19 cellular contexts compared by ENCODE assay signal in genomic region chr12:109966531-109966930, GRCh38. TPM values are rescaled to one million over a fixed set of nuclear protein-coding genes. Genes with fewer than 3 reads are reported as not detected.
DNase-seq lines count a peak whose midpoint lies in the region; ATAC-seq and TF ChIP-seq lines count a peak whose summit lies in the region.
"Had no signal": no experiment of that assay in that cellular context is flagged by ENCODE, and none has a peak within 500 bp of the region (broad histone marks: within the 10 kb centered on the region; RNA-seq: fewer than 3 reads in every experiment).

No MANE protein-coding gene starts in this region.

- H3K4me3 ChIP-seq in CD8-positive, alpha-beta T cell (ENCODE audit: low read depth, low read length): no peak overlapping the region
- H3K4me3 ChIP-seq: BLaER1 treated with 17β-estradiol and CSF1 and Interleukin-3, amounts not matched to agents 10 nM and 100 nM had no signal

- H3K27me3 ChIP-seq in CD8-positive, alpha-beta T cell (ENCODE audit: insufficient read depth, low read length): no peaks in the 10 kb centered on the region
- no peaks in the 10 kb centered on the region for H3K27me3 ChIP-seq in foreskin keratinocyte
- H3K27me3 ChIP-seq: BLaER1 treated with 17β-estradiol and CSF1 and Interleukin-3, amounts not matched to agents 10 nM and 100 nM had no signal

- H3K4me1 ChIP-seq in CD8-positive, alpha-beta T cell (ENCODE audit: insufficient read depth, low read length): no peaks in the 10 kb centered on the region
- no peaks in the 10 kb centered on the region for H3K4me1 ChIP-seq in foreskin keratinocyte
- H3K4me1 ChIP-seq: Caco-2 had no signal

- no peak for TF ChIP-seq CTCF in activated CD8-positive, alpha-beta T cell treated with anti-CD3 and anti-CD28 coated beads for 36 hours (IDR thresholded peaks at IDR 0.05)
- TF ChIP-seq CTCF in C4-2B (conservative IDR thresholded peaks at IDR 0.05) (no peak), foreskin keratinocyte (conservative IDR thresholded peaks at IDR 0.05) (no peak)
- TF ChIP-seq CTCF in CD8-positive, alpha-beta T cell (IDR thresholded peaks at IDR 0.05): no peak

- POLR2A ChIA-PET in activated CD8-positive, alpha-beta T cell treated with anti-CD3 and anti-CD28 coated beads, Interleukin-2, amount 10 ng/mL, durations not matched to agents 7 days and 5 days (lab: Charles Lee): no interaction called here
- POLR2A ChIA-PET in activated CD8-positive, alpha-beta T cell treated with anti-CD3 and anti-CD28 coated beads for 36 hours (lab: Charles Lee): interaction anchor here (0.6 to 1.3 kb wide), 2 partner anchors 13 to 371 kb away, joined by 3 to 4 read pairs; no protein-coding TSS in a partner anchor
- POLR2A ChIA-PET in CD8-positive, alpha-beta T cell (lab: Charles Lee): no interaction called here

- no peak overlapping the region for H3K4me3 Mint-ChIP-seq in activated CD8-positive, alpha-beta T cell treated with anti-CD3 and anti-CD28 coated beads, Interleukin-2, amount 10 ng/mL, durations not matched to agents 7 days and 5 days
- H3K4me3 Mint-ChIP-seq in activated CD8-positive, alpha-beta T cell treated with anti-CD3 and anti-CD28 coated beads for 36 hours: no peak overlapping the region
- no peak overlapping the region for H3K4me3 Mint-ChIP-seq in CD8-positive, alpha-beta T cell
- no peak overlapping the region for H3K4me3 Mint-ChIP-seq in activated T-helper 1 cell treated with anti-CD3 and anti-CD28 coated beads, Interleukin-12 subunit alpha, Interleukin-12 subunit beta, Interleukin-2, Interleukin-4 antibody, amounts not matched to agents 30 ng/mL and 10 ng/mL and 1 ng/mL, durations not matched to agents 14 hours and 24 hours and 36 hours

- H3K36me3 Mint-ChIP-seq in activated CD8-positive, alpha-beta T cell treated with anti-CD3 and anti-CD28 coated beads, Interleukin-2, amount 10 ng/mL, durations not matched to agents 7 days and 5 days (ENCODE audit: low read depth): peaks cover 44% of the 10 kb centered on the region
- H3K36me3 Mint-ChIP-seq in activated CD8-positive, alpha-beta T cell treated with anti-CD3 and anti-CD28 coated beads for 36 hours (ENCODE audit: low read depth): peaks cover 36% of the 10 kb centered on the region
- H3K36me3 Mint-ChIP-seq in CD8-positive, alpha-beta T cell: peaks cover 77% of the 10 kb centered on the region
- peaks cover 44% of the 10 kb centered on the region for H3K36me3 Mint-ChIP-seq in activated T-helper 1 cell treated with anti-CD3 and anti-CD28 coated beads, Interleukin-12 subunit alpha, Interleukin-12 subunit beta, Interleukin-2, Interleukin-4 antibody, amounts not matched to agents 30 ng/mL and 10 ng/mL and 1 ng/mL, durations not matched to agents 14 hours and 24 hours and 36 hours (ENCODE audit: low read depth)

- peaks cover 39% of the 10 kb centered on the region for H3K36me3 ChIP-seq in CD8-positive, alpha-beta T cell (ENCODE audit: insufficient read depth, low read length)

- no peaks in the 10 kb centered on the region for H3K9me3 Mint-ChIP-seq in activated CD8-positive, alpha-beta T cell treated with anti-CD3 and anti-CD28 coated beads, Interleukin-2, amount 10 ng/mL, durations not matched to agents 7 days and 5 days (ENCODE audit: insufficient read depth)
- no peaks in the 10 kb centered on the region for H3K9me3 Mint-ChIP-seq in activated CD8-positive, alpha-beta T cell treated with anti-CD3 and anti-CD28 coated beads for 36 hours
- no peaks in the 10 kb centered on the region for H3K9me3 Mint-ChIP-seq in CD8-positive, alpha-beta T cell
- H3K9me3 Mint-ChIP-seq in activated T-helper 1 cell treated with anti-CD3 and anti-CD28 coated beads, Interleukin-12 subunit alpha, Interleukin-12 subunit beta, Interleukin-2, Interleukin-4 antibody, amounts not matched to agents 30 ng/mL and 10 ng/mL and 1 ng/mL, durations not matched to agents 14 hours and 24 hours and 36 hours: no peaks in the 10 kb centered on the region

- peak overlapping the region; percentile 61 for H3K27ac Mint-ChIP-seq in activated CD8-positive, alpha-beta T cell treated with anti-CD3 and anti-CD28 coated beads, Interleukin-2, amount 10 ng/mL, durations not matched to agents 7 days and 5 days
- no peak overlapping the region for H3K27ac Mint-ChIP-seq in activated CD8-positive, alpha-beta T cell treated with anti-CD3 and anti-CD28 coated beads for 36 hours
- H3K27ac Mint-ChIP-seq in CD8-positive, alpha-beta T cell: peak overlapping the region; percentile 74
- peak overlapping the region; percentile 75 for H3K27ac Mint-ChIP-seq in activated T-helper 1 cell treated with anti-CD3 and anti-CD28 coated beads, Interleukin-12 subunit alpha, Interleukin-12 subunit beta, Interleukin-2, Interleukin-4 antibody, amounts not matched to agents 30 ng/mL and 10 ng/mL and 1 ng/mL, durations not matched to agents 14 hours and 24 hours and 36 hours

- no peaks in the 10 kb centered on the region for H3K27me3 Mint-ChIP-seq in activated CD8-positive, alpha-beta T cell treated with anti-CD3 and anti-CD28 coated beads, Interleukin-2, amount 10 ng/mL, durations not matched to agents 7 days and 5 days (ENCODE audit: low read depth)
- H3K27me3 Mint-ChIP-seq in activated CD8-positive, alpha-beta T cell treated with anti-CD3 and anti-CD28 coated beads for 36 hours: no peaks in the 10 kb centered on the region
- H3K27me3 Mint-ChIP-seq in CD8-positive, alpha-beta T cell (ENCODE audit: low read depth): no peaks in the 10 kb centered on the region
- H3K27me3 Mint-ChIP-seq in activated T-helper 1 cell treated with anti-CD3 and anti-CD28 coated beads, Interleukin-12 subunit alpha, Interleukin-12 subunit beta, Interleukin-2, Interleukin-4 antibody, amounts not matched to agents 30 ng/mL and 10 ng/mL and 1 ng/mL, durations not matched to agents 14 hours and 24 hours and 36 hours (ENCODE audit: insufficient read depth): no peaks in the 10 kb centered on the region

- ATAC-seq in activated CD8-positive, alpha-beta T cell treated with anti-CD3 and anti-CD28 coated beads, Interleukin-2, amount 10 ng/mL, durations not matched to agents 7 days and 5 days: no peak
- no peak for ATAC-seq in activated CD8-positive, alpha-beta T cell treated with anti-CD3 and anti-CD28 coated beads for 36 hours
- ATAC-seq in CD8-positive, alpha-beta T cell: no peak
- no peak for ATAC-seq in stimulated activated naive CD8-positive, alpha-beta T cell treated with anti-CD3 and anti-CD28 coated beads, Interleukin-15, Interleukin-2, amounts not matched to agents 100 U/mL and 50 U/mL, for 24 hours
- no peak for ATAC-seq in foreskin keratinocyte

- no peak for DNase-seq in activated CD8-positive, alpha-beta T cell treated with anti-CD3 and anti-CD28 coated beads, Interleukin-2, amount 10 ng/mL, durations not matched to agents 7 days and 5 days
- no peak for DNase-seq in activated CD8-positive, alpha-beta T cell treated with anti-CD3 and anti-CD28 coated beads for 36 hours
- DNase-seq in CD8-positive, alpha-beta T cell: no peak
- no peak for DNase-seq in activated T-helper 1 cell treated with anti-CD3 and anti-CD28 coated beads, Interleukin-12 subunit alpha, Interleukin-12 subunit beta, Interleukin-2, Interleukin-4 antibody, amounts not matched to agents 30 ng/mL and 10 ng/mL and 1 ng/mL, durations not matched to agents 14 hours and 24 hours and 36 hours (ENCODE audit: low spot score)
- no peak for DNase-seq in stimulated activated naive CD8-positive, alpha-beta T cell treated with anti-CD3 and anti-CD28 coated beads, Interleukin-15, Interleukin-2, amounts not matched to agents 100 U/mL and 50 U/mL, for 24 hours
- DNase-seq in foreskin keratinocyte: no peak
- no peak for DNase-seq in COLO668 (lab: John Stamatoyannopoulos, UW; ENCODE audit: unreplicated experiment)
- DNase-seq: Caco-2, IMR-90, Karpas-422, NCI-H1417 treated with DMSO at 0.1 percent for 48 hours, NCI-H1930, NCI-H226, NCI-H524, NCI-H82, RPMI8226, SHP77 treated with DMSO at 0.1 percent for 48 hours had no signal

- no peaks in the 10 kb centered on the region for H3K9me3 ChIP-seq in CD8-positive, alpha-beta T cell (ENCODE audit: low read length)
- H3K9me3 ChIP-seq: BLaER1 treated with 17β-estradiol and CSF1 and Interleukin-3, amounts not matched to agents 10 nM and 100 nM; Caco-2 had no signal

- intact Hi-C loops in activated CD8-positive, alpha-beta T cell treated with anti-CD3 and anti-CD28 coated beads for 36 hours (cut with micrococcal nuclease): no loop called here
- intact Hi-C loops in CD8-positive, alpha-beta T cell (cut with DNase I, micrococcal nuclease): no loop called here
- intact Hi-C loops in activated T-helper 1 cell treated with anti-CD3 and anti-CD28 coated beads, Interleukin-12 subunit alpha, Interleukin-12 subunit beta, Interleukin-2, Interleukin-4 antibody, amounts not matched to agents 30 ng/mL and 10 ng/mL and 1 ng/mL, durations not matched to agents 14 hours and 24 hours and 36 hours (cut with micrococcal nuclease): loop anchor here (2.0 kb wide), 1 partner anchor 14 kb away; no protein-coding TSS in a partner anchor

- CTCF ChIA-PET in activated CD8-positive, alpha-beta T cell treated with anti-CD3 and anti-CD28 coated beads, Interleukin-2, amount 10 ng/mL, durations not matched to agents 7 days and 5 days (lab: Charles Lee): no interaction called here
- CTCF ChIA-PET in activated CD8-positive, alpha-beta T cell treated with anti-CD3 and anti-CD28 coated beads for 36 hours (lab: Charles Lee): no interaction called here
- CTCF ChIA-PET in CD8-positive, alpha-beta T cell (lab: Charles Lee): interaction anchor here (0.8 kb wide), 1 partner anchor 465 kb away, joined by 4 read pairs; no protein-coding TSS in a partner anchor

- peaks cover 20% of the 10 kb centered on the region for H3K4me1 Mint-ChIP-seq in activated CD8-positive, alpha-beta T cell treated with anti-CD3 and anti-CD28 coated beads, Interleukin-2, amount 10 ng/mL, durations not matched to agents 7 days and 5 days (ENCODE audit: low read depth)
- peaks cover 11% of the 10 kb centered on the region for H3K4me1 Mint-ChIP-seq in activated CD8-positive, alpha-beta T cell treated with anti-CD3 and anti-CD28 coated beads for 36 hours (ENCODE audit: low read depth)
- H3K4me1 Mint-ChIP-seq in CD8-positive, alpha-beta T cell (ENCODE audit: low read depth): peaks cover 7% of the 10 kb centered on the region
- H3K4me1 Mint-ChIP-seq in activated T-helper 1 cell treated with anti-CD3 and anti-CD28 coated beads, Interleukin-12 subunit alpha, Interleukin-12 subunit beta, Interleukin-2, Interleukin-4 antibody, amounts not matched to agents 30 ng/mL and 10 ng/mL and 1 ng/mL, durations not matched to agents 14 hours and 24 hours and 36 hours (ENCODE audit: low read depth): peaks cover 18% of the 10 kb centered on the region

- peak overlapping the region; percentile 78 for H3K27ac ChIP-seq in C4-2B
- no peak overlapping the region for H3K27ac ChIP-seq in CD8-positive, alpha-beta T cell (ENCODE audit: low read depth, low read length)
- no peak overlapping the region for H3K27ac ChIP-seq in foreskin keratinocyte
- H3K27ac ChIP-seq: BLaER1 treated with 17β-estradiol and CSF1 and Interleukin-3, amounts not matched to agents 10 nM and 100 nM had no signal

RNA-seq across cellular contexts. Expression of gene GIT2, which starts 29.6 kb away (rescaled TPM):
- 10 to 100 TPM; 86.6 to 87.7 TPM for total RNA-seq in activated CD8-positive, alpha-beta T cell treated with anti-CD3 and anti-CD28 coated beads, Interleukin-2, amount 10 ng/mL, durations not matched to agents 7 days and 5 days
- 10 to 100 TPM; 49.2 to 49.6 TPM for total RNA-seq in activated CD8-positive, alpha-beta T cell treated with anti-CD3 and anti-CD28 coated beads for 36 hours
- 10 to 100 TPM; 47.6 to 57.9 TPM for total RNA-seq in CD8-positive, alpha-beta T cell
- 86.2 and 87.5 TPM in 2 replicates for total RNA-seq in activated T-helper 1 cell treated with anti-CD3 and anti-CD28 coated beads, Interleukin-12 subunit alpha, Interleukin-12 subunit beta, Interleukin-2, Interleukin-4 antibody, amounts not matched to agents 30 ng/mL and 10 ng/mL and 1 ng/mL, durations not matched to agents 14 hours and 24 hours and 36 hours
- 28.7 and 33.1 TPM in 2 replicates for total RNA-seq in foreskin keratinocyte
- 9.4 and 9.5 TPM in 2 replicates for polyA plus RNA-seq in foreskin keratinocyte

RNA-seq across cellular contexts. Expression of gene ANKRD13A, which starts 32.7 kb away (rescaled TPM):
- 10 to 100 TPM; 76.0 to 78.1 TPM for total RNA-seq in activated CD8-positive, alpha-beta T cell treated with anti-CD3 and anti-CD28 coated beads, Interleukin-2, amount 10 ng/mL, durations not matched to agents 7 days and 5 days
- total RNA-seq in activated CD8-positive, alpha-beta T cell treated with anti-CD3 and anti-CD28 coated beads for 36 hours: 10 to 100 TPM; 33.4 to 37.5 TPM
- total RNA-seq in CD8-positive, alpha-beta T cell: 10 to 100 TPM; 38.8 to 41.7 TPM
- 60.4 and 62.4 TPM in 2 replicates for total RNA-seq in activated T-helper 1 cell treated with anti-CD3 and anti-CD28 coated beads, Interleukin-12 subunit alpha, Interleukin-12 subunit beta, Interleukin-2, Interleukin-4 antibody, amounts not matched to agents 30 ng/mL and 10 ng/mL and 1 ng/mL, durations not matched to agents 14 hours and 24 hours and 36 hours
- total RNA-seq in foreskin keratinocyte: 76.2 and 76.5 TPM in 2 replicates
- 23.2 and 29.2 TPM in 2 replicates for polyA plus RNA-seq in foreskin keratinocyte
